Comparison of ENCODE assay signal across 20 cellular contexts in the genomic region with DNA sequence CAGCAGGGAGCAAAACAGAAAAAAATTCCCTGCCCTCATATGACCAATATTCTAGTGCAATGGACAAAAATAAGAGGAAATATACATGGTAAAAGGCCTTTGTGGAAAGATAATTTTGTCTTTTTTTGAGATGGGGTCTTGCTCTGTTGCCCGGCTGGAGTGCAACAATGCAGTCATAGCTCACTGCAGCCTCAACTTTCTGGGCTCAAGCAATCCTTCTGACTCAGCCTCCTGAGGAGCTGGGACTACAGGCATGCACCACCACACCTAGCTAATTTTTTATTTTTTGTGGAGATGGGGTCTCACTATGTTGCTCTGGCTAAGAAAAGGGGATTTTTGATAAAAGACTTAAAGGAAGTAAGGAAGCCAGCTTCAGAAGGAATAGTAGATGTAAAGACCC. TPM values are rescaled to one million over a fixed set of nuclear protein-coding genes. Genes with fewer than 3 reads are reported as not detected.
DNase-seq lines count a peak whose midpoint lies in the region; ATAC-seq, FAIRE-seq and TF ChIP-seq lines count a peak whose summit lies in the region.
"Had no signal": no experiment of that assay in that cellular context is flagged by ENCODE, and none has a peak within 500 bp of the region (broad histone marks: within the 10 kb centered on the region; RNA-seq: fewer than 3 reads in every experiment).

No MANE protein-coding gene starts in this region.

- CTCF ChIA-PET in K562 (lab: Yijun Ruan, JAX; ENCODE audit: low intra/inter-chr PET ratio): no interaction called here

- no peak overlapping the region for H3K4me3 ChIP-seq in K562
- H3K4me3 ChIP-seq: A549; BLaER1 treated with 17β-estradiol and CSF1 and Interleukin-3, amounts not matched to agents 10 nM and 100 nM had no signal

- H3K36me3 ChIP-seq in K562 (ENCODE audit: control insufficient read depth, insufficient read depth, low read length): no peaks in the 10 kb centered on the region
- H3K36me3 ChIP-seq: BLaER1 treated with 17β-estradiol and CSF1 and Interleukin-3, amounts not matched to agents 10 nM and 100 nM had no signal

- no peak overlapping the region for H2AFZ ChIP-seq in K562 (ENCODE audit: low read depth, low read length)

- H3K9ac ChIP-seq in K562 (ENCODE audit: insufficient read depth in 1 of 2, low read depth in 2 of 2, low read length in 2 of 2): no peak overlapping the region
- H3K9ac ChIP-seq: BLaER1 treated with 17β-estradiol and CSF1 and Interleukin-3, amounts not matched to agents 10 nM and 100 nM had no signal

- no peaks in the 10 kb centered on the region for H3K9me1 ChIP-seq in K562 (ENCODE audit: control insufficient read depth, insufficient read depth, low read length)

- no peaks in the 10 kb centered on the region for H4K20me1 ChIP-seq in K562 (replicated peaks; ENCODE audit: control insufficient read depth, insufficient read depth, low read length)
- H4K20me1 ChIP-seq: BLaER1 treated with 17β-estradiol and CSF1 and Interleukin-3, amounts not matched to agents 10 nM and 100 nM had no signal

- H3K27me3 ChIP-seq in K562 (ENCODE audit: control insufficient read depth in 2 of 2, insufficient read depth in 2 of 2, low read length in 2 of 2): no peaks in the 10 kb centered on the region
- H3K27me3 ChIP-seq: BLaER1 treated with 17β-estradiol and CSF1 and Interleukin-3, amounts not matched to agents 10 nM and 100 nM had no signal

- FAIRE-seq in GM12891 (lab: Jason Lieb, UNC): peak; percentile 41
- FAIRE-seq in K562 (lab: Jason Lieb, UNC): no peak
- FAIRE-seq: A549, D721Med, G401.6, GM18507 had no signal

- POLR2A ChIA-PET in K562 (lab: Yijun Ruan, JAX): interaction anchor here (1.7 kb wide), 1 partner anchor 9 kb away, joined by 3 read pairs; no protein-coding TSS in a partner anchor

- H3K4me1 ChIP-seq in K562 (replicated peaks in 1 of 2; ENCODE audit: control insufficient read depth in 2 of 2, insufficient read depth in 2 of 2, low read length in 2 of 2): no peaks in the 10 kb centered on the region; a peak in 2 of 5 replicates
- H3K4me1 ChIP-seq: A549; BLaER1 treated with 17β-estradiol and CSF1 and Interleukin-3, amounts not matched to agents 10 nM and 100 nM had no signal

- no peaks in the 10 kb centered on the region for H3K27me3 Mint-ChIP-seq in mesothelial cell of epicardium (ENCODE audit: low read depth)

- no peak overlapping the region for H3K4me2 ChIP-seq in K562 (ENCODE audit: insufficient read depth, low read length)
- H3K4me2 ChIP-seq: A549; BLaER1 treated with 17β-estradiol and CSF1 and Interleukin-3, amounts not matched to agents 10 nM and 100 nM had no signal

- 100% methylated on average over 1 of the region's 1 CpG for WGBS in K562 (ENCODE audit: insufficient coverage, low coverage, missing lambda C conversion rate)

- no peak overlapping the region for H3K4me3 Mint-ChIP-seq in mesothelial cell of epicardium
- H3K4me3 Mint-ChIP-seq: B cell; CD4-positive, alpha-beta T cell; CD8-positive, alpha-beta T cell had no signal

- TF ChIP-seq CTCF in K562 (IDR thresholded peaks at IDR 0.05 in 2 of 3, conservative IDR thresholded peaks at IDR 0.05 in 1 of 3; ENCODE audit: insufficient read depth in 2 of 3, low read depth in 1 of 3, low read length in 3 of 3) (no peak), mesothelial cell of epicardium (IDR thresholded peaks at IDR 0.05; ENCODE audit: unreplicated experiment) (no peak)

- in situ Hi-C loops in K562 (cut with MboI): no loop called here

- ATAC-seq in K562 (no peak), HG03135 (IDR thresholded peaks at IDR 0.05; ENCODE audit: unreplicated experiment) (no peak), sciatic nerve (no peak)
- ATAC-seq: A549; CD8-positive, alpha-beta T cell had no signal

- H3K27ac Mint-ChIP-seq in mesothelial cell of epicardium: peak overlapping the region; percentile 80
- H3K27ac Mint-ChIP-seq: B cell; CD4-positive, alpha-beta T cell; CD8-positive, alpha-beta T cell had no signal

- H3K27ac ChIP-seq in K562 (ENCODE audit: extremely low read depth, low read depth, low read length): no peak overlapping the region
- H3K27ac ChIP-seq: 22Rv1; A549; BLaER1 treated with 17β-estradiol and CSF1 and Interleukin-3, amounts not matched to agents 10 nM and 100 nM; C4-2B had no signal

- no peaks in the 10 kb centered on the region for H3K36me3 Mint-ChIP-seq in mesothelial cell of epicardium
- H3K36me3 Mint-ChIP-seq: CD8-positive, alpha-beta T cell had no signal

- TF ChIP-seq POLR2A in GM12891 (IDR thresholded peaks at IDR 0.05; ENCODE audit: low read depth, low read length): no peak
- TF ChIP-seq POLR2A in K562 (conservative IDR thresholded peaks at IDR 0.05): no peak

- no peaks in the 10 kb centered on the region for H3K9me3 ChIP-seq in K562 (replicated peaks; ENCODE audit: control insufficient read depth, insufficient read depth, low read depth, low read length)
- H3K9me3 ChIP-seq: A549; BLaER1 treated with 17β-estradiol and CSF1 and Interleukin-3, amounts not matched to agents 10 nM and 100 nM; Caco-2 had no signal

- no peak for DNase-seq in GM12891 (ENCODE audit: insufficient read length, low spot score)
- DNase-seq in K562 (ENCODE audit: extremely low read depth in 1 of 4, low spot score in 3 of 4): no peak
- DNase-seq in mesothelial cell of epicardium (ENCODE audit: low spot score in 2 of 2, unreplicated experiment in 2 of 2): no peak
- no peak for DNase-seq in sciatic nerve (ENCODE audit: low spot score)
- DNase-seq: AML-193; Caco-2; Calu3; CD4-positive, alpha-beta T cell; CD8-positive, alpha-beta T cell; DMS79 treated with DMSO at 0.1 percent for 48 hours; GF-D8 had no signal

- peaks cover 7% of the 10 kb centered on the region for H3K9me3 Mint-ChIP-seq in mesothelial cell of epicardium
- H3K9me3 Mint-ChIP-seq: CD4-positive, alpha-beta T cell; CD8-positive, alpha-beta T cell had no signal

- BruUV-seq in K562 (replicated peaks; lab: Mats Ljungman, UMichigan): no TSS peak

- no peak for TF ChIP-seq RAD21 in K562 (CRISPR knock-in tag; conservative IDR thresholded peaks at IDR 0.05 in 1 of 2, IDR thresholded peaks at IDR 0.05 in 1 of 2)

- intact Hi-C loops in K562 (cut with micrococcal nuclease) (no loop called here), sciatic nerve (cut with DNase I) (no loop called here)

- no peak for TF ChIP-seq EP300 in K562 (IDR thresholded peaks at IDR 0.05; ENCODE audit: low read length)

- H3K79me2 ChIP-seq in K562 (ENCODE audit: control insufficient read depth, insufficient read depth, low read length): no peaks in the 10 kb centered on the region

- peaks cover 61% of the 10 kb centered on the region for H3K4me1 Mint-ChIP-seq in mesothelial cell of epicardium
- H3K4me1 Mint-ChIP-seq: B cell had no signal

TF ChIP-seq in GM12891, 5 proteins besides CTCF, POLR2A, EP300 and RAD21 (continues in another document):
- TF ChIP-seq SPI1 (IDR thresholded peaks at IDR 0.05; ENCODE audit: low read depth, low read length) (no peak), POU2F2 (IDR thresholded peaks at IDR 0.05; ENCODE audit: low read depth, low read length) (no peak), TAF1 (IDR thresholded peaks at IDR 0.05; ENCODE audit: low read depth, low read length) (no peak)

TF ChIP-seq in K562, 482 proteins besides CTCF, POLR2A, EP300 and RAD21 (continues in another document):
- TF ChIP-seq ZNF121 (CRISPR knock-in tag; conservative IDR thresholded peaks at IDR 0.05): peak; percentile 85

RNA-seq across cellular contexts. Expression of a gene that starts 25.7 kb away (rescaled TPM):
- polyA plus RNA-seq in GM12891 (2012; ENCODE audit: low read depth, missing spikeins): 18.5 TPM
- total RNA-seq in K562 (2011; cell fraction: chromatin; rRNA removed; ENCODE audit: low replicate concordance): 29.3 and 73.7 TPM in 2 replicates
- 23.7 and 24.2 TPM in 2 replicates for total RNA-seq in K562 (2011; cell fraction: nucleolus; rRNA removed)
- 33.8 and 41.2 TPM in 2 replicates for total RNA-seq in K562 (2011; cell fraction: nucleoplasm; rRNA removed)
- total RNA-seq in K562 (2014; rRNA removed): 48.3 and 50.0 TPM in 2 replicates
- total RNA-seq in K562 (2014; rRNA removed; fragmentation: Illumina TruSeq; extraction: Trizol): 77.2 and 83.6 TPM in 2 replicates
- total RNA-seq in K562 (2015; rRNA removed; fragmentation: Illumina TruSeq; extraction: Trizol): 69.1 and 72.5 TPM in 2 replicates
- total RNA-seq in K562 (2021): 64.6 and 66.6 TPM in 2 replicates
- polyA plus RNA-seq in K562 (2011; rRNA removed): 41.7 and 50.7 TPM in 2 replicates
- 30.1 and 51.2 TPM in 2 replicates for polyA plus RNA-seq in K562 (2011; cell fraction: cytosol; rRNA removed)
- 29.6 and 31.2 TPM in 2 replicates for polyA plus RNA-seq in K562 (2011; cell fraction: nucleus; rRNA removed)
- 17.6 and 41.4 TPM in 2 replicates for polyA plus RNA-seq in K562 (2012)
- 61.0 and 94.6 TPM in 2 replicates for polyA plus RNA-seq in K562 (2014; fragmentation: Illumina TruSeq; extraction: Trizol)
- 10 to 100 TPM; 33.9 to 40.8 TPM for polyA plus RNA-seq in K562 (2014; fragmentation: Nextera tagmentation; extraction: Ambion mirVana)
- 42.1 and 45.9 TPM in 2 replicates for polyA plus RNA-seq in K562 (2014; rRNA removed)
- polyA minus RNA-seq in K562 (2011; rRNA and poly(A)+ RNA removed): 105 and 107 TPM in 2 replicates
- polyA minus RNA-seq in K562 (2011; cell fraction: cytosol; rRNA and poly(A)+ RNA removed): 33.5 and 34.0 TPM in 2 replicates
- 47.0 and 54.5 TPM in 2 replicates for polyA minus RNA-seq in K562 (2011; cell fraction: nucleus; rRNA and poly(A)+ RNA removed)
- total RNA-seq in mesothelial cell of epicardium: 31.2 to 38.5 TPM (median 37.8 TPM) in 3 replicates
- 31.6 TPM for total RNA-seq in sciatic nerve

RNA-seq across cellular contexts. Expression of a gene that starts 45.6 kb away (rescaled TPM):
- 0.42 TPM for polyA plus RNA-seq in GM12891 (2012; ENCODE audit: low read depth, missing spikeins)
- 3.2 and 15.6 TPM in 2 replicates for total RNA-seq in K562 (2011; cell fraction: chromatin; rRNA removed; ENCODE audit: low replicate concordance)
- total RNA-seq in K562 (2011; cell fraction: nucleolus; rRNA removed): 2.0 and 4.3 TPM in 2 replicates
- total RNA-seq in K562 (2011; cell fraction: nucleoplasm; rRNA removed): 5.7 and 8.6 TPM in 2 replicates
- total RNA-seq in K562 (2014; rRNA removed): 4.2 TPM in 2 replicates
- total RNA-seq in K562 (2014; rRNA removed; fragmentation: Illumina TruSeq; extraction: Trizol): 6.1 and 7.3 TPM in 2 replicates
- 5.6 and 5.7 TPM in 2 replicates for total RNA-seq in K562 (2015; rRNA removed; fragmentation: Illumina TruSeq; extraction: Trizol)
- total RNA-seq in K562 (2021): 6.8 and 8.5 TPM in 2 replicates
- 4.8 and 6.2 TPM in 2 replicates for polyA plus RNA-seq in K562 (2011; rRNA removed)
- 1.4 and 2.8 TPM in 2 replicates for polyA plus RNA-seq in K562 (2011; cell fraction: cytosol; rRNA removed)
- 3.5 and 6.0 TPM in 2 replicates for polyA plus RNA-seq in K562 (2011; cell fraction: nucleus; rRNA removed)
- polyA plus RNA-seq in K562 (2012): 0.48 and 0.76 TPM in 2 replicates
- polyA plus RNA-seq in K562 (2014; fragmentation: Illumina TruSeq; extraction: Trizol): 1.8 and 2.0 TPM in 2 replicates
- polyA plus RNA-seq in K562 (2014; fragmentation: Nextera tagmentation; extraction: Ambion mirVana): 1 to 10 TPM; 1.3 to 4.8 TPM
- 2.4 and 2.6 TPM in 2 replicates for polyA plus RNA-seq in K562 (2014; rRNA removed)
- 16.7 and 23.8 TPM in 2 replicates for polyA minus RNA-seq in K562 (2011; rRNA and poly(A)+ RNA removed)
- 6.1 and 6.3 TPM in 2 replicates for polyA minus RNA-seq in K562 (2011; cell fraction: cytosol; rRNA and poly(A)+ RNA removed)
- 4.2 and 12.2 TPM in 2 replicates for polyA minus RNA-seq in K562 (2011; cell fraction: nucleus; rRNA and poly(A)+ RNA removed)
- 27.2 to 30.5 TPM (median 28.2 TPM) in 3 replicates for total RNA-seq in mesothelial cell of epicardium
- 11.9 TPM for total RNA-seq in sciatic nerve
